8 cellular contexts compared by ENCODE assay signal in the genomic region with DNA sequence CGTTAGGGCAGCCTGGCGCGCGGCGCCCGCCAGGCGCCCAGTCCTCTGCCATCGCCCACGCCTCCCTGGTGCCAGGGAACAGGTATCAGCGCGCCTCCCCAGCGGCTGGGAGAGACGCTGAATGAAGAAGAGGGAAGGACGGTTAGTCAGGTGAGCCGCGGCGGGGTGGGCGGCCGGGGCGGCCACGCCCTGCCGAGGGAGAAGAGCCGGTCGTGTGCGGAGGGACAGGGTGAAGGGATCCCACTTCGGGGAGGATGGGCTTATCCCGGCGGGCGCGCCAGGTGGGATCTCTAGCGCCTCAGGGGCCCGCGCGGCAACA. TPM values are rescaled to one million over a fixed set of nuclear protein-coding genes. Genes with fewer than 3 reads are reported as not detected.
DNase-seq lines count a peak whose midpoint lies in the region; ATAC-seq and TF ChIP-seq lines count a peak whose summit lies in the region.

No MANE protein-coding gene starts in this region.

- H3K4me1 ChIP-seq in breast epithelium (peaks cover 0 to 4% of the 10 kb centered on the region in 2 donors), muscle layer of duodenum (ENCODE audit: control insufficient read depth in 1 of 2, insufficient read depth in 2 of 2, low read length in 2 of 2) (peaks cover 0 to 13% of the 10 kb centered on the region in 2 donors)

- H3K36me3 ChIP-seq in breast epithelium (no peaks in the 10 kb centered on the region), muscle layer of duodenum (ENCODE audit: control insufficient read depth in 1 of 2, insufficient read depth in 2 of 2, low read length in 2 of 2) (no peaks in the 10 kb centered on the region)

- CTCF ChIA-PET in AG04450 (lab: Charles Lee): interaction anchor here (0.6 to 9.8 kb wide), 85 partner anchors 9 to 1162 kb away, joined by 3 to 104 read pairs (median 5); no protein-coding TSS in a partner anchor

- H3K9me3 ChIP-seq in AG04450 (ENCODE audit: control insufficient read depth, insufficient read depth, low read length) (no peaks in the 10 kb centered on the region; the same call in 1 of the 2 replicates), breast epithelium (no peaks in the 10 kb centered on the region), muscle layer of duodenum (ENCODE audit: control insufficient read depth in 1 of 2, low read length in 2 of 2) (no peaks in the 10 kb centered on the region)

- POLR2A ChIA-PET in AG04450 (lab: Yijun Ruan, JAX): interaction anchor here (0.6 to 1.6 kb wide), 8 partner anchors 9 to 364 kb away, joined by 3 to 13 read pairs (median 4); no protein-coding TSS in a partner anchor

- peak; percentile 31 for ATAC-seq in HG03045 (IDR thresholded peaks at IDR 0.05; ENCODE audit: unreplicated experiment)
- ATAC-seq in HG02759 (IDR thresholded peaks at IDR 0.05; ENCODE audit: unreplicated experiment): no peak
- ATAC-seq in GM21737 (IDR thresholded peaks at IDR 0.05; ENCODE audit: unreplicated experiment): no peak

- DNase-seq in AG04450 (ENCODE audit: low read depth, low spot score) (no peak), breast epithelium (ENCODE audit: low spot score in 2 of 2) (no peak), NCI-H446 treated with DMSO at 0.1 percent for 48 hours (lab: John Stamatoyannopoulos, UW) (no peak), mesenteric fat pad (ENCODE audit: low spot score) (no peak)

- H3K27ac ChIP-seq in AG04450 (ENCODE audit: low read depth, low read length): peak overlapping the region; percentile 63
- H3K27ac ChIP-seq in breast epithelium: peak overlapping the region; percentile 95 to 97
- peak overlapping the region; percentile 70 for H3K27ac ChIP-seq in muscle layer of duodenum (ENCODE audit: low read length)

- TF ChIP-seq CTCF in AG04450 (IDR thresholded peaks at IDR 0.05; ENCODE audit: low read depth, low read length) (no peak), breast epithelium (IDR thresholded peaks at IDR 0.05) (no peak)

- intact Hi-C loops in breast epithelium (cut with DNase I; ENCODE audit: low total_unique reads): no loop called here

- peak overlapping the region; percentile 88 for H3K4me3 ChIP-seq in AG04450 (ENCODE audit: low read depth, low read length)
- H3K4me3 ChIP-seq in breast epithelium: peak overlapping the region; percentile 65 to 89 (median 86)
- peak overlapping the region; percentile 84 to 97 for H3K4me3 ChIP-seq in muscle layer of duodenum (ENCODE audit: low read depth in 1 of 2, low read length in 2 of 2)

- no peak for TF ChIP-seq POLR2A in breast epithelium (IDR thresholded peaks at IDR 0.05)

- H3K27me3 ChIP-seq in AG04450 (ENCODE audit: control insufficient read depth, insufficient read depth, low read length) (no peaks in the 10 kb centered on the region), breast epithelium (no peaks in the 10 kb centered on the region), muscle layer of duodenum (ENCODE audit: low read depth, low read length) (no peaks in the 10 kb centered on the region)

RNA-seq across cellular contexts. Expression of gene ARL4A, which starts 0.6 kb away (rescaled TPM):
- polyA plus RNA-seq in AG04450 (2011; rRNA removed): 18.3 and 31.0 TPM in 2 replicates
- 7.4 and 18.2 TPM in 2 replicates for polyA minus RNA-seq in AG04450 (2011; rRNA and poly(A)+ RNA removed)
- total RNA-seq in breast epithelium (100 to 1,000 TPM in 1 of 3 donors, 10 to 100 TPM in 2; 28.5 to 165 (median 51.1) TPM), mesenteric fat pad (34.9 TPM)
